In the genomic region with DNA sequence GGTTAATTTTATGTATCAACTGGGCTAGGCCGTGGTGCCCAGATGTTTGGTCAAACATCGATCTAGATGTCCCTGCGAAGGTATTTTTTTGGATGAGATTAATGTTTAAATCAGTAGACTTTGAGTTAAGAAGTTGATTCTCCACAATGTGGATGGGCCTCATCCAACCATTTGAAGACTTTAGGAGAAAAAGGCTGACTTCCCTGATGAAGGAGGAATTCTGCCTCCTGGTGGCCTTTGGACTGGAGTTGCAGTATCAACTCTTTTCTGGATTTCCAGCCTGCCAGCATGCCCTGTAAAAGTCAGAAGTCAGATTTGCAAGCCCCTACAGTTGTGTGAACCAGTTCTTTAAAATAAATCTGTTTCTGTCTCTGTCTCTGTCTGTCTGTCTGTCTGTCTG, we compare ENCODE assay signal across 9 cellular contexts.
A peak's percentile ranks its signal among the peaks of the same experiment; 100 is the strongest.
DNase-seq lines count a peak whose midpoint lies in the region; ATAC-seq and TF ChIP-seq lines count a peak whose summit lies in the region.
"Had no signal": no experiment of that assay in that cellular context is flagged by ENCODE, and none has a peak within 500 bp of the region (broad histone marks: within the 10 kb centered on the region; RNA-seq: fewer than 3 reads in every experiment).

No MANE protein-coding gene starts in this region.

- TF ChIP-seq CTCF in endothelial cell (IDR thresholded peaks at IDR 0.05; ENCODE audit: unreplicated experiment), result peak; percentile 64
- TF ChIP-seq CTCF in osteoblast (IDR thresholded peaks at IDR 0.05; ENCODE audit: extremely low read depth, low read depth, low read length), result peak; percentile 71
- TF ChIP-seq CTCF in suprapubic skin (IDR thresholded peaks at IDR 0.05), result no peak

- H3K36me3 Mint-ChIP-seq in endothelial cell (ENCODE audit: low read depth, unreplicated experiment), result no peaks in the 10 kb centered on the region

- DNase-seq in EL, result peak; percentile 46
- DNase-seq in NCI-H526 (lab: John Stamatoyannopoulos, UW), result peak; percentile 34 to 73
- DNase-seq in endothelial cell (ENCODE audit: low spot score), result peak; percentile 52
- DNase-seq in osteoblast (ENCODE audit: insufficient read length, low spot score, missing footprints), result peak; percentile 53
- DNase-seq in suprapubic skin (ENCODE audit: low spot score in 2 of 2), result no peak
- no peak for DNase-seq in NCI-H510A treated with DMSO at 0.1 percent for 48 hours (lab: John Stamatoyannopoulos, UW)
- DNase-seq in NCI-H446 treated with DMSO at 0.1 percent for 48 hours (lab: John Stamatoyannopoulos, UW), result no peak
- DNase-seq: activated CD8-positive, alpha-beta memory T cell treated with anti-CD3 and anti-CD28 coated beads, Interleukin-2, amount 50 U/mL, for 4 hours had no signal

- no peak for TF ChIP-seq EP300 in suprapubic skin (IDR thresholded peaks at IDR 0.05)

- H3K4me3 Mint-ChIP-seq in endothelial cell (ENCODE audit: unreplicated experiment), result no peak overlapping the region

- no peak overlapping the region for H3K27ac Mint-ChIP-seq in endothelial cell (ENCODE audit: unreplicated experiment)

- H3K4me1 ChIP-seq in osteoblast (ENCODE audit: insufficient read depth, low read length), result no peaks in the 10 kb centered on the region
- H3K4me1 ChIP-seq in suprapubic skin, result peaks cover 5% of the 10 kb centered on the region

- no peak overlapping the region for H3K4me2 ChIP-seq in osteoblast (ENCODE audit: insufficient read depth, low read length)

- no peaks in the 10 kb centered on the region for H3K9me3 ChIP-seq in osteoblast (ENCODE audit: low read depth, low read length)
- H3K9me3 ChIP-seq in suprapubic skin, result no peaks in the 10 kb centered on the region

- no peak overlapping the region for H2AFZ ChIP-seq in osteoblast (ENCODE audit: low read length)

- no peaks in the 10 kb centered on the region for H4K20me1 ChIP-seq in osteoblast (ENCODE audit: insufficient read depth, low read length)

- no peaks in the 10 kb centered on the region for H3K4me1 Mint-ChIP-seq in endothelial cell (ENCODE audit: unreplicated experiment)

- ATAC-seq in GM19324 (IDR thresholded peaks at IDR 0.05; ENCODE audit: low FRiP score, unreplicated experiment), result no peak

- H3K27me3 Mint-ChIP-seq in endothelial cell (ENCODE audit: unreplicated experiment), result peaks cover 4% of the 10 kb centered on the region

- WGBS in suprapubic skin, result 86% methylated on average over 3 of the region's 3 CpGs

- H3K79me2 ChIP-seq in osteoblast (ENCODE audit: insufficient read depth, low read length), result no peaks in the 10 kb centered on the region

- no peak for TF ChIP-seq POLR2A in suprapubic skin (IDR thresholded peaks at IDR 0.05)

- H3K36me3 ChIP-seq in osteoblast (ENCODE audit: insufficient read depth, low read length), result no peaks in the 10 kb centered on the region
- no peaks in the 10 kb centered on the region for H3K36me3 ChIP-seq in suprapubic skin

- no peaks in the 10 kb centered on the region for H3K9me3 Mint-ChIP-seq in endothelial cell (ENCODE audit: unreplicated experiment)

- H3K4me3 ChIP-seq in osteoblast (ENCODE audit: insufficient read depth, low read length) (no peak overlapping the region), suprapubic skin (no peak overlapping the region)

- H3K27me3 ChIP-seq in osteoblast (ENCODE audit: insufficient read depth, low read length), result no peaks in the 10 kb centered on the region
- no peaks in the 10 kb centered on the region for H3K27me3 ChIP-seq in suprapubic skin

- H3K27ac ChIP-seq in osteoblast (ENCODE audit: low read depth, low read length) (no peak overlapping the region), suprapubic skin (no peak overlapping the region)

Comparison
In these comparisons a context has a peak if more than half of its experiments do, and no peak if none do; other contexts are left out.
1. DNase-seq: peak in EL (single experiment), NCI-H526 (2 of 2), endothelial cell (single experiment) and osteoblast (single experiment); none in suprapubic skin (0 of 2), NCI-H510A treated with DMSO at 0.1 percent for 48 hours (single experiment) and NCI-H446 treated with DMSO at 0.1 percent for 48 hours (single experiment).
2. CTCF ChIP-seq: peak in endothelial cell (single experiment) and osteoblast (single experiment); none in suprapubic skin (0 of 2).